Comparison of ENCODE assay signal across 16 cellular contexts in genomic region chr3:10219737-10220136, GRCh38. TPM values are rescaled to one million over a fixed set of nuclear protein-coding genes. Genes with fewer than 3 reads are reported as not detected.
A peak's percentile ranks its signal among the peaks of the same experiment; 100 is the strongest.
DNase-seq lines count a peak whose midpoint lies in the region; TF ChIP-seq lines count a peak whose summit lies in the region.
"Had no signal": no experiment of that assay in that cellular context is flagged by ENCODE, and none has a peak within 500 bp of the region (broad histone marks: within the 10 kb centered on the region; RNA-seq: fewer than 3 reads in every experiment).

No MANE protein-coding gene starts in this region.

- no peak overlapping the region for H3K23ac ChIP-seq in H9 (ENCODE audit: insufficient read length, low read depth, low read length)

- no peak overlapping the region for H4K8ac ChIP-seq in H9 (replicated peaks; ENCODE audit: insufficient read length, low read depth, low read length)

- H3K9ac ChIP-seq in H9 (ENCODE audit: extremely low read depth, insufficient read length, low read length), result no peak overlapping the region

- WGBS in H9 (ENCODE audit: extremely low coverage, insufficient read length, low lambda C conversion rate), result no CpG with 5 or more reads among the region's 9 CpGs

- no peak overlapping the region for H2BK120ac ChIP-seq in H9 (ENCODE audit: low read depth, low read length, poor library complexity, severe bottlenecking)

- H3K27me3 ChIP-seq in CD8-positive, alpha-beta memory T cell (ENCODE audit: insufficient read depth, low read length, poor library complexity, severe bottlenecking), result no peaks in the 10 kb centered on the region
- no peaks in the 10 kb centered on the region for H3K27me3 ChIP-seq in H9 (ENCODE audit: insufficient read depth, low read length)
- H3K27me3 ChIP-seq: foreskin keratinocyte had no signal

- no peak overlapping the region for H3K27ac ChIP-seq in CD8-positive, alpha-beta memory T cell (ENCODE audit: low read depth, low read length)
- no peak overlapping the region for H3K27ac ChIP-seq in H9 (ENCODE audit: insufficient read length, low read depth, low read length)
- H3K27ac ChIP-seq: foreskin keratinocyte had no signal

- H4K20me1 ChIP-seq in H9 (ENCODE audit: control insufficient read depth, insufficient read depth, insufficient read length), result no peaks in the 10 kb centered on the region

- no peak overlapping the region for H4K91ac ChIP-seq in H9 (ENCODE audit: insufficient read length, low read depth, low read length)

- no peak overlapping the region for H3K14ac ChIP-seq in H9 (ENCODE audit: insufficient read depth, low read length)

- no peak overlapping the region for H4K5ac ChIP-seq in H9 (ENCODE audit: insufficient read length, low read depth, low read length)

- H3K23me2 ChIP-seq in H9 (ENCODE audit: insufficient read length, low read depth, low read length, poor library complexity, severe bottlenecking), result no peaks in the 10 kb centered on the region

- no peaks in the 10 kb centered on the region for H3K36me3 ChIP-seq in CD8-positive, alpha-beta memory T cell (ENCODE audit: insufficient read depth, low read length)

- no peak overlapping the region for H2AFZ ChIP-seq in H9 (ENCODE audit: low read length)

- peaks cover 9% of the 10 kb centered on the region for H3K4me1 ChIP-seq in CD8-positive, alpha-beta memory T cell (ENCODE audit: insufficient read depth, low read length)
- H3K4me1 ChIP-seq in H9 (ENCODE audit: insufficient read depth, low read length), result no peaks in the 10 kb centered on the region

- H3K79me2 ChIP-seq in H9 (ENCODE audit: insufficient read depth, low read length), result no peaks in the 10 kb centered on the region

- no peak overlapping the region for H3K56ac ChIP-seq in H9 (ENCODE audit: insufficient read length, low read depth, low read length)

- no peaks in the 10 kb centered on the region for H3K27me3 Mint-ChIP-seq in CD8-positive, alpha-beta memory T cell
- H3K27me3 Mint-ChIP-seq in H9 (ENCODE audit: low read depth) (no peaks in the 10 kb centered on the region), mesothelial cell of epicardium (ENCODE audit: low read depth) (no peaks in the 10 kb centered on the region), HFFc6 (ENCODE audit: insufficient read depth) (peaks cover 1% of the 10 kb centered on the region; the same call in 1 of the 2 replicates)

- H3K9me3 Mint-ChIP-seq in CD8-positive, alpha-beta memory T cell, result no peaks in the 10 kb centered on the region
- peaks cover 7 to 9% of the 10 kb centered on the region in 2 experiments for H3K9me3 Mint-ChIP-seq in H9
- no peaks in the 10 kb centered on the region for H3K9me3 Mint-ChIP-seq in mesothelial cell of epicardium
- no peaks in the 10 kb centered on the region for H3K9me3 Mint-ChIP-seq in HFFc6

- no peak overlapping the region for H3K4me3 ChIP-seq in CD8-positive, alpha-beta memory T cell (ENCODE audit: low read length)
- H3K4me3 ChIP-seq: lung had no signal

- no peaks in the 10 kb centered on the region for H3K79me1 ChIP-seq in H9 (ENCODE audit: insufficient read depth, low read depth, low read length, poor library complexity, severe bottlenecking)

- no peak overlapping the region for H3K4ac ChIP-seq in H9 (ENCODE audit: low read depth, low read length)

- no peak overlapping the region for H2BK15ac ChIP-seq in H9 (ENCODE audit: low read depth, low read length)

- no peak for DNase-seq in CD8-positive, alpha-beta memory T cell
- no peak for DNase-seq in H9
- DNase-seq in RPMI8226, result peak; percentile 74
- DNase-seq in mesothelial cell of epicardium (ENCODE audit: low spot score in 2 of 2, unreplicated experiment in 2 of 2), result no peak
- no peak for DNase-seq in HFFc6
- no peak for DNase-seq in dermis blood vessel endothelial cell
- DNase-seq in SK-N-DZ (ENCODE audit: low spot score), result no peak
- DNase-seq: activated CD4-positive, alpha-beta T cell treated with anti-CD3 and anti-CD28 coated beads for 48 hours; activated effector memory CD4-positive, alpha-beta T cell treated with Interleukin-2 at 50 U/mL for 16 hours; endodermal cell; foreskin keratinocyte; GOT3; KG1; NCI-H187; occipital lobe had no signal

- H3K9me3 ChIP-seq in CD8-positive, alpha-beta memory T cell (ENCODE audit: low read length), result no peaks in the 10 kb centered on the region
- H3K9me3 ChIP-seq in H9 (ENCODE audit: control insufficient read depth, low read depth, low read length), result peaks cover 4% of the 10 kb centered on the region

- CTCF ChIA-PET in CD8-positive, alpha-beta memory T cell (lab: Charles Lee), result interaction anchor here (1.0 to 1.8 kb wide), 2 partner anchors 20 to 26 kb away, joined by 3 to 5 read pairs; no protein-coding TSS in a partner anchor

- no peak overlapping the region for H3K4me2 ChIP-seq in H9 (ENCODE audit: insufficient read depth, insufficient read length, low read length)

- no peak overlapping the region for H2BK5ac ChIP-seq in H9 (ENCODE audit: insufficient read length, low read length)

- no peak overlapping the region for H3K4me3 Mint-ChIP-seq in CD8-positive, alpha-beta memory T cell
- H3K4me3 Mint-ChIP-seq in H9, result no peak overlapping the region
- no peak overlapping the region for H3K4me3 Mint-ChIP-seq in mesothelial cell of epicardium
- no peak overlapping the region for H3K4me3 Mint-ChIP-seq in HFFc6
- H3K4me3 Mint-ChIP-seq: endodermal cell had no signal

- peak overlapping the region; percentile 34 for H3K18ac ChIP-seq in H9 (ENCODE audit: insufficient read length, low read depth, low read length)

- H3K27ac Mint-ChIP-seq in CD8-positive, alpha-beta memory T cell, result peak overlapping the region in 7 of 8 donors; percentile 5 to 86 (median 43)
- H3K27ac Mint-ChIP-seq in H9, result peak overlapping the region in 2 of 3 experiments; percentile 43 to 89; a peak in 2 of 7 replicates
- H3K27ac Mint-ChIP-seq in mesothelial cell of epicardium, result peak overlapping the region; percentile 7
- no peak overlapping the region; the same call in 1 of the 2 replicates for H3K27ac Mint-ChIP-seq in HFFc6
- H3K27ac Mint-ChIP-seq: endodermal cell had no signal

- H2BK12ac ChIP-seq in H9 (ENCODE audit: insufficient read length, low read depth, low read length), result no peak overlapping the region

- no peak overlapping the region for H2BK20ac ChIP-seq in H9 (ENCODE audit: low read depth, low read length, poor library complexity, severe bottlenecking)

- POLR2A ChIA-PET in CD8-positive, alpha-beta memory T cell (lab: Charles Lee), result interaction anchor here (0.6 to 0.9 kb wide), 2 partner anchors 25 to 105 kb away, joined by 6 to 7 read pairs; partner anchors contain the start of gene BRK1

- H2AK5ac ChIP-seq in H9 (ENCODE audit: insufficient read length, low read length), result no peak overlapping the region

- H3T11ph ChIP-seq in H9 (ENCODE audit: low read length), result no peak overlapping the region

- peaks cover 34 to 55% (median 37%) of the 10 kb centered on the region in 3 donors for H3K4me1 Mint-ChIP-seq in CD8-positive, alpha-beta memory T cell
- H3K4me1 Mint-ChIP-seq in H9 (peaks cover 9 to 10% of the 10 kb centered on the region in 2 experiments), mesothelial cell of epicardium (peaks cover 8% of the 10 kb centered on the region), HFFc6 (ENCODE audit: low read depth) (peaks cover 46% of the 10 kb centered on the region)
- H3K4me1 Mint-ChIP-seq: endodermal cell had no signal

- TF ChIP-seq CTCF in H9 (conservative IDR thresholded peaks at IDR 0.05), result no peak
- no peak for TF ChIP-seq CTCF in mesothelial cell of epicardium (IDR thresholded peaks at IDR 0.05; ENCODE audit: unreplicated experiment)
- no peak for TF ChIP-seq CTCF in HFFc6 (IDR thresholded peaks at IDR 0.05)

- H3K36me3 Mint-ChIP-seq in CD8-positive, alpha-beta memory T cell, result peaks cover 17 to 51% (median 31%) of the 10 kb centered on the region in 3 donors
- H3K36me3 Mint-ChIP-seq in H9 (ENCODE audit: insufficient read depth in 1 of 3, low read depth in 3 of 3) (peaks cover 6 to 12% (median 7%) of the 10 kb centered on the region in 3 experiments), mesothelial cell of epicardium (peaks cover 2% of the 10 kb centered on the region), HFFc6 (ENCODE audit: low read depth) (peaks cover 23% of the 10 kb centered on the region)

RNA-seq across cellular contexts. Expression of gene TATDN2, which starts 28.5 kb away (rescaled TPM):
- 10 to 100 TPM; 57.6 to 60.0 TPM for total RNA-seq in CD8-positive, alpha-beta memory T cell
- polyA plus RNA-seq in CD8-positive, alpha-beta memory T cell, result 23.3 TPM
- total RNA-seq in H9 (2021) (34.4 and 34.5 TPM in 2 replicates), mesothelial cell of epicardium (38.7 to 40.6 TPM (median 40.2 TPM) in 3 replicates), dermis blood vessel endothelial cell (11.4 and 13.8 TPM in 2 replicates)
- total RNA-seq in HFFc6 (2021; fragmentation: NEBNext Ultra II Directional; extraction: Animal tissue kit (Norgen Biotek cat#: 25700)), result 10 to 100 TPM; 29.6 to 33.4 (median 30.7) TPM
- 20.9 and 23.5 TPM in 2 replicates for polyA plus RNA-seq in SK-N-DZ (2014; cell fraction: cytosol; rRNA removed)
- 11.7 and 22.3 TPM in 2 replicates for polyA plus RNA-seq in SK-N-DZ (2014; cell fraction: nucleus; rRNA removed)

RNA-seq across cellular contexts. Expression of gene IRAK2, which starts 55.0 kb away (rescaled TPM):
- total RNA-seq in CD8-positive, alpha-beta memory T cell, result 1 to 10 TPM; 5.0 to 5.1 TPM
- 10.3 TPM for polyA plus RNA-seq in CD8-positive, alpha-beta memory T cell
- total RNA-seq in H9 (2021) (0.37 and 0.61 TPM in 2 replicates), mesothelial cell of epicardium (0.69 to 0.97 TPM (median 0.77 TPM) in 3 replicates), dermis blood vessel endothelial cell (42.5 and 55.6 TPM in 2 replicates)
- total RNA-seq in HFFc6 (2021; fragmentation: NEBNext Ultra II Directional; extraction: Animal tissue kit (Norgen Biotek cat#: 25700)), result 1 to 10 TPM; 2.6 to 4.4 (median 3.5) TPM
- polyA plus RNA-seq in SK-N-DZ (2014; cell fraction: cytosol; rRNA removed), result 4.0 and 4.6 TPM in 2 replicates
- 2.1 TPM in 2 replicates for polyA plus RNA-seq in SK-N-DZ (2014; cell fraction: nucleus; rRNA removed)
